8 cellular contexts compared by ENCODE assay signal in the genomic region with DNA sequence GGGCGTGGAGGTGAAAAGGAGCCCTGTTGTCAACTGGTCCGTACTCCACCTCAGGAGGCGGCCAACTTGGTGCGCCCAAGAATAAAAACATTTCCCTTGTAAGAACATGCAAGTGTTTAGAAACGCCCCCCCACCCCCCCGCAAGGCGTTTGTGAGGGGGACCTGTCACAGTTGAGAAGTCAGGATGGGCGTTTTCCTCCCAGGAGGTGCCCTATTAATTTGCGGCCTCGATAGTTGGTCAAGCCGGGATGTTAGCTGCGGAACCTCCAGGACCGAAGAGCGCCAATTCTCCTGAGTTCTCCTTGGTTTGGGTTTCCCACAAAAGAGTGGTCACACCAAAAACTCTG. TPM values are rescaled to one million over a fixed set of nuclear protein-coding genes. Genes with fewer than 3 reads are reported as not detected.
DNase-seq lines count a peak whose midpoint lies in the region; ATAC-seq and TF ChIP-seq lines count a peak whose summit lies in the region.

No MANE protein-coding gene starts in this region.

- H3K27me3 Mint-ChIP-seq in immature natural killer cell (ENCODE audit: low read depth in 3 of 3) = peaks cover 12 to 17% (median 15%) of the 10 kb centered on the region in 3 donors

- H3K9ac ChIP-seq in DND-41 (ENCODE audit: low read depth, low read length) = peak overlapping the region; percentile 86

- H3K4me1 Mint-ChIP-seq in immature natural killer cell = peaks cover 29 to 33% of the 10 kb centered on the region in 2 donors

- H3K27me3 ChIP-seq in DND-41 (ENCODE audit: insufficient read depth, low read length, poor library complexity) = no peaks in the 10 kb centered on the region
- H3K27me3 ChIP-seq in RWPE2 (ENCODE audit: insufficient read depth, poor library complexity, severe bottlenecking) = no peaks in the 10 kb centered on the region

- H2AFZ ChIP-seq in DND-41 (ENCODE audit: low read depth, low read length) = peak overlapping the region; percentile 74

- H3K9me3 ChIP-seq in DND-41 (ENCODE audit: insufficient read depth, low read length, severe bottlenecking) (no peaks in the 10 kb centered on the region), RWPE2 (ENCODE audit: severe bottlenecking) (no peaks in the 10 kb centered on the region)

- H3K79me2 ChIP-seq in DND-41 (ENCODE audit: insufficient read depth, low read length) = peaks cover 79% of the 10 kb centered on the region

- ATAC-seq in DND-41 (ENCODE audit: insufficient read depth, low read depth) (peak; percentile 8), RWPE2 (ENCODE audit: low read depth) (no peak)

- DNase-seq in DND-41 = peak; percentile 75
- no peak for DNase-seq in HFF-Myc (ENCODE audit: extremely low read depth, low read depth)
- DNase-seq in RWPE2 (ENCODE audit: low spot score) = no peak
- DNase-seq in immature natural killer cell = no peak
- peak; percentile 43 to 57 for DNase-seq in stimulated activated CD4-positive, alpha-beta T cell treated with anti-CD3 and anti-CD28 coated beads, Interleukin-4, amount 100 ng/mL, for 4 hours
- DNase-seq in MV-4-11 (lab: John Stamatoyannopoulos, UW) = no peak
- no peak for DNase-seq in DMS 273 (lab: John Stamatoyannopoulos, UW; ENCODE audit: unreplicated experiment)

- no peak for TF ChIP-seq CTCF in DND-41 (IDR thresholded peaks at IDR 0.05; ENCODE audit: borderline replicate concordance, extremely low read depth, low read length, poor library complexity, severe bottlenecking)
- no peak for TF ChIP-seq CTCF in HFF-Myc (IDR thresholded peaks at IDR 0.05; ENCODE audit: low read depth, low read length, missing control alignments)
- TF ChIP-seq CTCF in RWPE2 (IDR thresholded peaks at IDR 0.05; ENCODE audit: poor library complexity, severe bottlenecking) = no peak

- no peaks in the 10 kb centered on the region for H3K9me3 Mint-ChIP-seq in immature natural killer cell

- H3K4me3 Mint-ChIP-seq in immature natural killer cell = peak overlapping the region; percentile 99 to 100 (median 100)

- peaks cover 11% of the 10 kb centered on the region for H3K36me3 ChIP-seq in DND-41 (ENCODE audit: insufficient read depth, low read length)
- peaks cover 9% of the 10 kb centered on the region for H3K36me3 ChIP-seq in RWPE2 (ENCODE audit: low read depth)

- peaks cover 17% of the 10 kb centered on the region; the same call in 1 of the 2 replicates for H4K20me1 ChIP-seq in DND-41 (ENCODE audit: insufficient read depth, low read length)

- peak overlapping the region; percentile 89 to 98 (median 96) for H3K27ac Mint-ChIP-seq in immature natural killer cell

- H3K4me2 ChIP-seq in DND-41 (ENCODE audit: insufficient read depth, low read length) = peak overlapping the region; percentile 69

- H3K36me3 Mint-ChIP-seq in immature natural killer cell = no peaks in the 10 kb centered on the region

- H3K4me3 ChIP-seq in DND-41 (ENCODE audit: low read depth in 1 of 2, low read length in 2 of 2) (peak overlapping the region; percentile 75 to 99; a peak in 3 of 4 replicates), HFF-Myc (replicated peaks; ENCODE audit: low read depth, low read length) (peak overlapping the region; percentile 93), RWPE2 (ENCODE audit: severe bottlenecking) (peak overlapping the region; percentile 59)

- H3K27ac ChIP-seq in DND-41 (ENCODE audit: low read length) = peak overlapping the region; percentile 95
- H3K27ac ChIP-seq in RWPE2 (ENCODE audit: poor library complexity, severe bottlenecking) = peak overlapping the region; percentile 90
- H3K27ac ChIP-seq in angular gyrus (ENCODE audit: low read depth, low read length) = peak overlapping the region; percentile 96

- H3K4me1 ChIP-seq in DND-41 (ENCODE audit: insufficient read depth, low read length) (peaks cover 62% of the 10 kb centered on the region), RWPE2 (ENCODE audit: insufficient read depth, poor library complexity, severe bottlenecking) (peaks cover 16% of the 10 kb centered on the region)

RNA-seq across cellular contexts. Expression of gene SAP30, which starts 0.7 kb away (rescaled TPM):
- polyA plus RNA-seq in immature natural killer cell = 1 to 10 TPM; 2.0 to 3.5 (median 3.5) TPM

RNA-seq across cellular contexts. Expression of gene SCRG1, which starts 28.8 kb away (rescaled TPM):
- under 1 TPM in 1 of 3 donors, not detected in 2; 0.04 TPM for polyA plus RNA-seq in immature natural killer cell

RNA-seq across cellular contexts. Expression of gene HMGB2, which starts 35.9 kb away (rescaled TPM):
- 100 to 1,000 TPM; 150 to 153 (median 152) TPM for polyA plus RNA-seq in immature natural killer cell

Comparison
In these comparisons a context has a peak if more than half of its experiments do, and no peak if none do; other contexts are left out.
1. DNase-seq: peak in DND-41 (single experiment) and stimulated activated CD4-positive, alpha-beta T cell treated with anti-CD3 and anti-CD28 coated beads, Interleukin-4, amount 100 ng/mL, for 4 hours (2 of 2); none in HFF-Myc (single experiment), RWPE2 (single experiment), immature natural killer cell (0 of 3), MV-4-11 (single experiment) and DMS 273 (single experiment).
2. Peak in every context shown above with its lines, with median percentiles within 50 percentile points of each other: H3K27ac ChIP-seq and H3K4me3 ChIP-seq.